In genomic region chr19:41302624-41303351, GRCh38 we compare ENCODE assay signal across 9 cellular contexts. TPM values are rescaled to one million over a fixed set of nuclear protein-coding genes. Genes with fewer than 3 reads are reported as not detected.
DNase-seq lines count a peak whose midpoint lies in the region; ATAC-seq lines count a peak whose summit lies in the region.
"Had no signal": no experiment of that assay in that cellular context is flagged by ENCODE, and none has a peak within 500 bp of the region (broad histone marks: within the 10 kb centered on the region; RNA-seq: fewer than 3 reads in every experiment).

No MANE protein-coding gene starts in this region.

- peaks cover 100% of the 10 kb centered on the region for H3K4me1 Mint-ChIP-seq in activated CD8-positive, alpha-beta T cell treated with anti-CD3 and anti-CD28 coated beads, Interleukin-2, amount 10 ng/mL, durations not matched to agents 7 days and 5 days (ENCODE audit: low read depth)

- 97% methylated on average over 18 of the region's 21 CpGs for WGBS in mesenchymal stem cell

- H3K4me3 ChIP-seq in SJCRH30 (no peak overlapping the region), mesenchymal stem cell (ENCODE audit: insufficient read depth in 1 of 2, low read depth in 1 of 2, low read length in 2 of 2) (no peak overlapping the region)
- H3K4me3 ChIP-seq: cardiac muscle cell had no signal

- no peak overlapping the region for H2BK5ac ChIP-seq in mesenchymal stem cell (ENCODE audit: low read depth, low read length, poor library complexity, severe bottlenecking)

- H3K27me3 Mint-ChIP-seq in activated CD8-positive, alpha-beta T cell treated with anti-CD3 and anti-CD28 coated beads, Interleukin-2, amount 10 ng/mL, durations not matched to agents 7 days and 5 days (ENCODE audit: low read depth) = no peaks in the 10 kb centered on the region

- no peaks in the 10 kb centered on the region for H3K9me3 Mint-ChIP-seq in activated CD8-positive, alpha-beta T cell treated with anti-CD3 and anti-CD28 coated beads, Interleukin-2, amount 10 ng/mL, durations not matched to agents 7 days and 5 days (ENCODE audit: insufficient read depth)

- H3K4me1 ChIP-seq in SJCRH30 (peaks cover 31% of the 10 kb centered on the region), mesenchymal stem cell (ENCODE audit: control insufficient read depth, insufficient read depth, low read depth, low read length) (peaks cover 19% of the 10 kb centered on the region)

- no peak overlapping the region for H3K4me2 ChIP-seq in mesenchymal stem cell (ENCODE audit: low read length, poor library complexity, severe bottlenecking)

- peak; percentile 38 for ATAC-seq in GM21717 (IDR thresholded peaks at IDR 0.05; ENCODE audit: unreplicated experiment)
- peak; percentile 48 for ATAC-seq in activated CD8-positive, alpha-beta T cell treated with anti-CD3 and anti-CD28 coated beads, Interleukin-2, amount 10 ng/mL, durations not matched to agents 7 days and 5 days
- peak; percentile 14 for ATAC-seq in esophagus mucosa

- H2AK5ac ChIP-seq in mesenchymal stem cell (ENCODE audit: low read length, severe bottlenecking) = no peak overlapping the region

- peak overlapping the region; percentile 99 for H3K27ac Mint-ChIP-seq in activated CD8-positive, alpha-beta T cell treated with anti-CD3 and anti-CD28 coated beads, Interleukin-2, amount 10 ng/mL, durations not matched to agents 7 days and 5 days

- H3K9ac ChIP-seq in mesenchymal stem cell (ENCODE audit: low read length) = no peak overlapping the region

- peak; percentile 83 for DNase-seq in activated CD8-positive, alpha-beta T cell treated with anti-CD3 and anti-CD28 coated beads, Interleukin-2, amount 10 ng/mL, durations not matched to agents 7 days and 5 days
- peak; percentile 87 for DNase-seq in stimulated activated CD8-positive, alpha-beta memory T cell treated with anti-CD3 and anti-CD28 coated beads, Interleukin-4, amount 100 ng/mL, for 48 hours
- no peak for DNase-seq in mucosa of gallbladder (ENCODE audit: low spot score)
- DNase-seq in RPMI8226 = no peak
- DNase-seq in SJCRH30 = no peak
- DNase-seq in mesenchymal stem cell = no peak

- H3K27me3 ChIP-seq in SJCRH30 (no peaks in the 10 kb centered on the region), mesenchymal stem cell (ENCODE audit: control insufficient read depth in 1 of 2, insufficient read depth in 1 of 2, low read length in 2 of 2) (no peaks in the 10 kb centered on the region)
- H3K27me3 ChIP-seq: cardiac muscle cell had no signal

- H2BK120ac ChIP-seq in mesenchymal stem cell (ENCODE audit: low read depth, low read length) = no peak overlapping the region

- no peak overlapping the region for H4K8ac ChIP-seq in mesenchymal stem cell (ENCODE audit: low read length)

- H3K27ac ChIP-seq in SJCRH30 (no peak overlapping the region), mesenchymal stem cell (ENCODE audit: low read length, poor library complexity, severe bottlenecking) (no peak overlapping the region)

- no peak overlapping the region for H2AFZ ChIP-seq in mesenchymal stem cell (ENCODE audit: low read depth, low read length)

- H3K4ac ChIP-seq in mesenchymal stem cell (ENCODE audit: low read depth in 1 of 2, low read length in 2 of 2) = no peak overlapping the region

- no peak overlapping the region for H3K14ac ChIP-seq in mesenchymal stem cell (ENCODE audit: low read length in 2 of 2)

- no peak overlapping the region for H3K18ac ChIP-seq in mesenchymal stem cell (ENCODE audit: low read depth in 1 of 2, low read length in 2 of 2)

- H2BK12ac ChIP-seq in mesenchymal stem cell (ENCODE audit: low read length in 2 of 2) = no peak overlapping the region

- H3K4me3 Mint-ChIP-seq in activated CD8-positive, alpha-beta T cell treated with anti-CD3 and anti-CD28 coated beads, Interleukin-2, amount 10 ng/mL, durations not matched to agents 7 days and 5 days = peak overlapping the region; percentile 71

- POLR2A ChIA-PET in activated CD8-positive, alpha-beta T cell treated with anti-CD3 and anti-CD28 coated beads, Interleukin-2, amount 10 ng/mL, durations not matched to agents 7 days and 5 days (lab: Charles Lee) = interaction anchor here (0.6 to 4.1 kb wide), 5 partner anchors 24 to 526 kb away, joined by 3 to 53 read pairs (median 3); partner anchors contain the start of gene HNRNPUL1

- peaks cover 38% of the 10 kb centered on the region for H3K79me1 ChIP-seq in mesenchymal stem cell (replicated peaks; ENCODE audit: low read length, poor library complexity, severe bottlenecking)

- CTCF ChIA-PET in activated CD8-positive, alpha-beta T cell treated with anti-CD3 and anti-CD28 coated beads, Interleukin-2, amount 10 ng/mL, durations not matched to agents 7 days and 5 days (lab: Charles Lee) = interaction anchor here (0.7 to 9.3 kb wide), 9 partner anchors 14 to 653 kb away, joined by 3 to 138 read pairs (median 4); partner anchors contain the start of gene HNRNPUL1

- peaks cover 94% of the 10 kb centered on the region for H3K36me3 Mint-ChIP-seq in activated CD8-positive, alpha-beta T cell treated with anti-CD3 and anti-CD28 coated beads, Interleukin-2, amount 10 ng/mL, durations not matched to agents 7 days and 5 days (ENCODE audit: low read depth)

- H3K9me3 ChIP-seq in SJCRH30 (replicated peaks) = no peaks in the 10 kb centered on the region
- H3K9me3 ChIP-seq in mesenchymal stem cell (ENCODE audit: control insufficient read depth, low read length) = no peaks in the 10 kb centered on the region

- H4K91ac ChIP-seq in mesenchymal stem cell (ENCODE audit: low read length) = no peak overlapping the region

- peaks cover 89% of the 10 kb centered on the region for H3K36me3 ChIP-seq in SJCRH30
- peaks cover 76 to 92% of the 10 kb centered on the region in 2 experiments for H3K36me3 ChIP-seq in mesenchymal stem cell (ENCODE audit: control insufficient read depth in 1 of 2, insufficient read depth in 2 of 2, low read depth in 1 of 2, low read length in 2 of 2)

- no peak overlapping the region for H3K23ac ChIP-seq in mesenchymal stem cell (ENCODE audit: low read length in 2 of 2)

- no peak overlapping the region for H2BK15ac ChIP-seq in mesenchymal stem cell (ENCODE audit: low read depth, poor library complexity, severe bottlenecking)

RNA-seq across cellular contexts. Expression of gene CCDC97, which starts 7.2 kb away (rescaled TPM):
- total RNA-seq in activated CD8-positive, alpha-beta T cell treated with anti-CD3 and anti-CD28 coated beads, Interleukin-2, amount 10 ng/mL, durations not matched to agents 7 days and 5 days = 10 to 100 TPM; 33.5 to 36.1 TPM
- total RNA-seq in esophagus mucosa = 19.3 TPM
- total RNA-seq in mucosa of gallbladder = 26.2 TPM
- total RNA-seq in SJCRH30 (2014; rRNA removed; shearing (Covaris generic)) = 19.6 and 20.0 TPM in 2 replicates
- 15.9 TPM for polyA plus RNA-seq in mesenchymal stem cell (2013, experiment 1 of 2)
- polyA plus RNA-seq in mesenchymal stem cell (2013, experiment 2 of 2) = 16.0 TPM

RNA-seq across cellular contexts. Expression of gene HNRNPUL1, which starts 38.6 kb away (rescaled TPM):
- total RNA-seq in activated CD8-positive, alpha-beta T cell treated with anti-CD3 and anti-CD28 coated beads, Interleukin-2, amount 10 ng/mL, durations not matched to agents 7 days and 5 days = 100 to 1,000 TPM; 332 to 340 TPM
- total RNA-seq in esophagus mucosa (116 TPM), mucosa of gallbladder (161 TPM)
- total RNA-seq in SJCRH30 (2014; rRNA removed; shearing (Covaris generic)) = 260 and 274 TPM in 2 replicates
- 178 TPM for polyA plus RNA-seq in mesenchymal stem cell (2013, experiment 1 of 2)
- 179 TPM for polyA plus RNA-seq in mesenchymal stem cell (2013, experiment 2 of 2)

RNA-seq across cellular contexts. Expression of gene TGFB1, which starts 50.9 kb away (rescaled TPM):
- 100 to 1,000 TPM; 210 to 231 TPM for total RNA-seq in activated CD8-positive, alpha-beta T cell treated with anti-CD3 and anti-CD28 coated beads, Interleukin-2, amount 10 ng/mL, durations not matched to agents 7 days and 5 days
- total RNA-seq in esophagus mucosa (53.8 TPM), mucosa of gallbladder (47.1 TPM)
- 11.0 and 12.7 TPM in 2 replicates for total RNA-seq in SJCRH30 (2014; rRNA removed; shearing (Covaris generic))
- 208 TPM for polyA plus RNA-seq in mesenchymal stem cell (2013, experiment 1 of 2)
- polyA plus RNA-seq in mesenchymal stem cell (2013, experiment 2 of 2) = 203 TPM

Comparison
In these comparisons a context has a peak if more than half of its experiments do, and no peak if none do; other contexts are left out.
1. DNase-seq: peak in activated CD8-positive, alpha-beta T cell treated with anti-CD3 and anti-CD28 coated beads, Interleukin-2, amount 10 ng/mL, durations not matched to agents 7 days and 5 days (single experiment) and stimulated activated CD8-positive, alpha-beta memory T cell treated with anti-CD3 and anti-CD28 coated beads, Interleukin-4, amount 100 ng/mL, for 48 hours (single experiment); none in mucosa of gallbladder (single experiment), RPMI8226 (single experiment), SJCRH30 (0 of 2) and mesenchymal stem cell (single experiment).
2. Peak in every context shown above with its lines, with median percentiles within 50 percentile points of each other: ATAC-seq.